ENCODE assay signal across 1 cellular context in genomic region chr10:97726636-97727178, GRCh38.
TF ChIP-seq lines count a peak whose summit lies in the region.

No MANE protein-coding gene starts in this region.

TF ChIP-seq in WTC11, 78 proteins besides CTCF, POLR2A, EP300 and RAD21 (continued from another document):
- no peak for TF ChIP-seq ERG (CRISPR knock-in tag; IDR thresholded peaks at IDR 0.05)
- TF ChIP-seq CBFB (CRISPR knock-in tag; IDR thresholded peaks at IDR 0.05; ENCODE audit: low read depth), result no peak
- peak; percentile 50; the same call in 1 of the 2 replicates for TF ChIP-seq MAX (CRISPR knock-in tag; IDR thresholded peaks at IDR 0.05)
